Comparison of ENCODE assay signal across 1 cellular context in genomic region chr15:38624248-38625214, GRCh38.
A peak's percentile ranks its signal among the peaks of the same experiment; 100 is the strongest.
TF ChIP-seq lines count a peak whose summit lies in the region.

No MANE protein-coding gene starts in this region.

TF ChIP-seq in GM12878, 131 proteins besides CTCF, POLR2A, EP300 and RAD21 (continued from another document):
- no peak for TF ChIP-seq E4F1 (IDR thresholded peaks at IDR 0.05; ENCODE audit: borderline replicate concordance, partially characterized antibody)
- TF ChIP-seq ZNF217 (IDR thresholded peaks at IDR 0.05) = peak; percentile 31; the same call in 1 of the 2 replicates
- no peak for TF ChIP-seq USF2 (IDR thresholded peaks at IDR 0.05; ENCODE audit: borderline replicate concordance, low read depth, low read length)
- TF ChIP-seq ZNF274 (IDR thresholded peaks at IDR 0.05; ENCODE audit: insufficient read depth, insufficient read length) = no peak
